Comparison of ENCODE assay signal across 23 cellular contexts in genomic region chr1:210344706-210345105, GRCh38.
DNase-seq lines count a peak whose midpoint lies in the region; ATAC-seq and TF ChIP-seq lines count a peak whose summit lies in the region.
"Had no signal": no experiment of that assay in that cellular context is flagged by ENCODE, and none has a peak within 500 bp of the region (broad histone marks: within the 10 kb centered on the region; RNA-seq: fewer than 3 reads in every experiment).

No MANE protein-coding gene starts in this region.

- H3K27ac ChIP-seq in BLaER1 = 0 out of 2 replicates have a peak overlapping the region, but pooled peaks have one; percentile 79
- H3K27ac ChIP-seq: gastroesophageal sphincter, skin epidermis had no signal

- no peak for TF ChIP-seq CTCF in fibroblast of mammary gland (conservative IDR thresholded peaks at IDR 0.05; ENCODE audit: control insufficient read depth, insufficient read depth, low read depth, low read length)

- H3K9ac ChIP-seq in BLaER1 = no peak overlapping the region

- H3K36me3 ChIP-seq in BLaER1 = peaks cover 9% of the 10 kb centered on the region; the same call in 1 of the 2 replicates
- H3K36me3 ChIP-seq: HAP-1 had no signal

- ATAC-seq in HG03457 (IDR thresholded peaks at IDR 0.05; ENCODE audit: unreplicated experiment) = no peak
- ATAC-seq: activated CD8-positive, alpha-beta T cell treated with anti-CD3 and anti-CD28 coated beads, Interleukin-2, amount 10 ng/mL, durations not matched to agents 7 days and 5 days; gastroesophageal sphincter; stimulated activated effector memory CD8-positive, alpha-beta T cell treated with anti-CD3 and anti-CD28 coated beads, Interleukin-12 subunit alpha, Interleukin-12 subunit beta, amount 100 ng/mL, for 72 hours had no signal

- DNase-seq in HS-5 (ENCODE audit: low read depth) = peak; percentile 38
- DNase-seq in RKO (ENCODE audit: low spot score) = peak; percentile 36
- peak; percentile 66 for DNase-seq in fibroblast of mammary gland (ENCODE audit: low read depth)
- no peak for DNase-seq in activated naive CD4-positive, alpha-beta T cell (lab: John Stamatoyannopoulos, UW)
- no peak for DNase-seq in AG20443 (ENCODE audit: low spot score)
- DNase-seq in OCI-M2 (lab: John Stamatoyannopoulos, UW; ENCODE audit: unreplicated experiment) = no peak
- DNase-seq: activated CD4-positive, alpha-beta T cell treated with anti-CD3 and anti-CD28 coated beads for 1 hour; activated CD8-positive, alpha-beta T cell treated with anti-CD3 and anti-CD28 coated beads, Interleukin-2, amount 10 ng/mL, durations not matched to agents 7 days and 5 days; activated naive CD4-positive, alpha-beta T cell treated with anti-CD3 and anti-CD28 coated beads for 36 hours; activated T-cell treated with anti-CD3 and anti-CD28 coated beads, Interleukin-2, amount 50 U/mL, for 24 hours; anterior cingulate cortex; CD4-positive, alpha-beta T cell; KG1; NCI-H1105 treated with DMSO at 0.1 percent for 48 hours; NCI-H2081; stimulated activated CD4-positive, alpha-beta T cell treated with anti-CD3 and anti-CD28 coated beads, Interleukin-1b, Interleukin-23, amount 100 ng/mL, for 48 hours; SW 1271 had no signal

- H3K9me3 ChIP-seq in BLaER1 = peaks cover 6% of the 10 kb centered on the region; the same call in 1 of the 2 replicates
- H3K9me3 ChIP-seq: gastroesophageal sphincter, HAP-1 had no signal

- no peaks in the 10 kb centered on the region for H4K20me1 ChIP-seq in BLaER1

- no peaks in the 10 kb centered on the region for H3K27me3 ChIP-seq in BLaER1
- H3K27me3 ChIP-seq: gastroesophageal sphincter had no signal

- peaks cover 74% of the 10 kb centered on the region for H3K4me1 ChIP-seq in BLaER1
- H3K4me1 ChIP-seq: HAP-1 had no signal

- H3K4me2 ChIP-seq in BLaER1 = peak overlapping the region; percentile 90

- no peak overlapping the region for H3K4me3 ChIP-seq in BLaER1
- H3K4me3 ChIP-seq in fibroblast of mammary gland (ENCODE audit: control insufficient read depth, low read depth, low read length) = no peak overlapping the region
- H3K4me3 ChIP-seq: gastroesophageal sphincter, HAP-1, skin epidermis had no signal

Comparison
In these comparisons a context has a peak if more than half of its experiments do, and no peak if none do; other contexts are left out.
1. DNase-seq: peak in HS-5 (single experiment), RKO (single experiment) and fibroblast of mammary gland (single experiment); none in activated naive CD4-positive, alpha-beta T cell (0 of 4), AG20443 (single experiment) and OCI-M2 (single experiment).